32 cellular contexts compared by ENCODE assay signal in the genomic region with DNA sequence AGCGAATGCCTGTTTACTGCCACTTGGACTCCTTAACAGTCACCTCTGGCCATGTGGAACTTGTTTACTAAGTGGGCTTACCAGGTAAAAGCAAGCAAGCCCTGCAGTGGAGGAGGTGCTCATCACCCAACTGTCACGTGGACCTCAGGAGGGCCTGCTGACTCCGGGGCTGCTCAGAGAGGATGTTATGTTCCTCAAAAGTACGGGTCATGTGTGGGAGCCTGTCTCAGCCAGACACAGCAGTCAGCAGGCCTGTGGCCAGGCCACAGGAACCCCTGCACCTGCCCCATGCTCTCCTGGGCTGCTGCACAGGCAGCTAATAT. TPM values are rescaled to one million over a fixed set of nuclear protein-coding genes. Genes with fewer than 3 reads are reported as not detected.
DNase-seq lines count a peak whose midpoint lies in the region; ATAC-seq and TF ChIP-seq lines count a peak whose summit lies in the region.
"Had no signal": no experiment of that assay in that cellular context is flagged by ENCODE, and none has a peak within 500 bp of the region (broad histone marks: within the 10 kb centered on the region; RNA-seq: fewer than 3 reads in every experiment).

No MANE protein-coding gene starts in this region.

- no peaks in the 10 kb centered on the region for H3K36me3 ChIP-seq in thyroid gland
- H3K36me3 ChIP-seq: sigmoid colon, thoracic aorta had no signal

- intact Hi-C loops in thyroid gland (cut with DNase I): no loop called here

- no peak overlapping the region for H3K4me3 Mint-ChIP-seq in memory B cell
- H3K4me3 Mint-ChIP-seq in activated T-cell treated with anti-CD3 and anti-CD28 coated beads, Interleukin-2, amount 50 U/mL, for 72 hours: no peak overlapping the region
- H3K4me3 Mint-ChIP-seq: activated CD4-positive, alpha-beta memory T cell treated with anti-CD3 and anti-CD28 coated beads, Interleukin-2, amount 10 ng/mL, durations not matched to agents 7 days and 5 days; activated naive CD8-positive, alpha-beta T cell; effector memory CD8-positive, alpha-beta T cell; neural crest cell had no signal

- peaks cover 10% of the 10 kb centered on the region for H3K4me1 Mint-ChIP-seq in memory B cell
- H3K4me1 Mint-ChIP-seq in activated T-cell treated with anti-CD3 and anti-CD28 coated beads, Interleukin-2, amount 50 U/mL, for 72 hours (ENCODE audit: low read depth): no peaks in the 10 kb centered on the region

- H3K27ac Mint-ChIP-seq in memory B cell: no peak overlapping the region
- H3K27ac Mint-ChIP-seq in activated T-cell treated with anti-CD3 and anti-CD28 coated beads, Interleukin-2, amount 50 U/mL, for 72 hours: no peak overlapping the region
- H3K27ac Mint-ChIP-seq: activated CD4-positive, alpha-beta memory T cell treated with anti-CD3 and anti-CD28 coated beads, Interleukin-2, amount 10 ng/mL, durations not matched to agents 7 days and 5 days; activated naive CD8-positive, alpha-beta T cell had no signal

- DNase-seq in DMS153 (lab: John Stamatoyannopoulos, UW) (peak; percentile 42), DMS153 treated with DMSO at 0.1 percent for 48 hours (lab: John Stamatoyannopoulos, UW; ENCODE audit: unreplicated experiment) (no peak), SK-MEL-5 (ENCODE audit: low read depth, low spot score) (peak; percentile 24), memory B cell (ENCODE audit: low spot score in 2 of 2) (no peak), thyroid gland (peak; percentile 91 to 93)
- DNase-seq in activated naive CD4-positive, alpha-beta T cell treated with anti-CD3 and anti-CD28 coated beads, Interleukin-2, amount 50 U/mL, for 16 hours: no peak
- DNase-seq in activated T-cell treated with anti-CD3 and anti-CD28 coated beads, Interleukin-2, amount 50 U/mL, for 72 hours: no peak
- DNase-seq: activated CD4-positive, alpha-beta memory T cell treated with anti-CD3 and anti-CD28 coated beads, Interleukin-2, amount 10 ng/mL, durations not matched to agents 7 days and 5 days; activated CD4-positive, alpha-beta T cell treated with anti-CD3 and anti-CD28 coated beads for 1 hour; effector memory CD8-positive, alpha-beta T cell; HCEC 1CT; KBM-7; kidney; NCI-H187; NCI-H226; NCI-H748 treated with DMSO at 0.1 percent for 48 hours; OCI-M1; sigmoid colon; stimulated activated naive CD4-positive, alpha-beta T cell treated with Interleukin-2 at 50 U/mL for 16 hours had no signal

- H3K9me3 Mint-ChIP-seq in memory B cell: no peaks in the 10 kb centered on the region
- no peaks in the 10 kb centered on the region for H3K9me3 Mint-ChIP-seq in activated T-cell treated with anti-CD3 and anti-CD28 coated beads, Interleukin-2, amount 50 U/mL, for 72 hours
- H3K9me3 Mint-ChIP-seq: activated CD4-positive, alpha-beta memory T cell treated with anti-CD3 and anti-CD28 coated beads, Interleukin-2, amount 10 ng/mL, durations not matched to agents 7 days and 5 days; effector memory CD8-positive, alpha-beta T cell; neural crest cell had no signal

- no peaks in the 10 kb centered on the region for H3K27me3 ChIP-seq in thyroid gland
- H3K27me3 ChIP-seq: sigmoid colon had no signal

- TF ChIP-seq CTCF in thyroid gland (IDR thresholded peaks at IDR 0.05): no peak

- no peaks in the 10 kb centered on the region for H3K9me3 ChIP-seq in thyroid gland
- H3K9me3 ChIP-seq: sigmoid colon, thoracic aorta had no signal

- ATAC-seq in memory B cell (ENCODE audit: low read depth) (peak; percentile 72), GM18867 (IDR thresholded peaks at IDR 0.05; ENCODE audit: unreplicated experiment) (no peak)
- no peak for ATAC-seq in activated T-cell treated with anti-CD3 and anti-CD28 coated beads, Interleukin-2, amount 50 U/mL, for 72 hours (replicated peaks in 1 of 2)
- ATAC-seq: effector memory CD8-positive, alpha-beta T cell had no signal

- no peak for TF ChIP-seq POLR2A in thyroid gland (IDR thresholded peaks at IDR 0.05)

- no peaks in the 10 kb centered on the region for H3K4me1 ChIP-seq in thyroid gland
- H3K4me1 ChIP-seq: sigmoid colon had no signal

- WGBS in thyroid gland, 2 donors: 16 to 33% methylated on average over 3 of the region's 4 CpGs

- in situ Hi-C loops in SK-MEL-5 (cut with HindIII; ENCODE audit: low pct_unique_long_range_greater_than_20kb, low sequenced_read_pairs): no loop called here

- no peaks in the 10 kb centered on the region for H3K36me3 Mint-ChIP-seq in memory B cell
- no peaks in the 10 kb centered on the region for H3K36me3 Mint-ChIP-seq in activated T-cell treated with anti-CD3 and anti-CD28 coated beads, Interleukin-2, amount 50 U/mL, for 72 hours (ENCODE audit: insufficient read depth in 2 of 2)
- H3K36me3 Mint-ChIP-seq: activated naive CD8-positive, alpha-beta T cell had no signal

- peaks cover 4% of the 10 kb centered on the region for H3K27me3 Mint-ChIP-seq in memory B cell
- peaks cover 7% of the 10 kb centered on the region for H3K27me3 Mint-ChIP-seq in activated T-cell treated with anti-CD3 and anti-CD28 coated beads, Interleukin-2, amount 50 U/mL, for 72 hours (ENCODE audit: low read depth)

- H3K27ac ChIP-seq in thyroid gland: peak overlapping the region in 2 of 3 donors; percentile 18 to 37
- H3K27ac ChIP-seq: 22Rv1, coronary artery, sigmoid colon, thoracic aorta had no signal

- no peak overlapping the region for H3K4me3 ChIP-seq in thyroid gland (replicated peaks in 1 of 3)
- H3K4me3 ChIP-seq: coronary artery, sigmoid colon, thoracic aorta had no signal

RNA-seq across cellular contexts. Expression of a gene that starts 36.2 kb away (rescaled TPM):
- not detected in 2 replicates for total RNA-seq in SK-MEL-5 (2014; rRNA removed; shearing (Covaris generic))
- polyA plus RNA-seq in SK-MEL-5 (2015; cell fraction: cytosol; rRNA removed): not detected in 2 replicates
- polyA plus RNA-seq in SK-MEL-5 (2015; cell fraction: nucleus; rRNA removed): not detected in 2 replicates
- under 1 TPM in 1 of 4 donors, not detected in 3; 0.08 TPM for total RNA-seq in thyroid gland
- total RNA-seq in activated T-cell treated with anti-CD3 and anti-CD28 coated beads, Interleukin-2, amount 50 U/mL, for 72 hours: not detected
- total RNA-seq: activated CD4-positive, alpha-beta memory T cell treated with anti-CD3 and anti-CD28 coated beads, Interleukin-2, amount 10 ng/mL, durations not matched to agents 7 days and 5 days; fibroblast of villous mesenchyme; G401; HT1080; kidney; lung microvascular endothelial cell; posterior vena cava; T-helper 2 cell treated with Interferon-gamma antibody and Interleukin-4, amounts not matched to agents 100 ng/mL and 5 ng/mL, for 36 hours; thoracic aorta had no signal
- polyA plus RNA-seq: esophagus had no signal

RNA-seq across cellular contexts. Expression of a gene that starts 45.1 kb away (rescaled TPM):
- total RNA-seq in SK-MEL-5 (2014; rRNA removed; shearing (Covaris generic)): 2.9 and 4.0 TPM in 2 replicates
- 3.1 and 3.7 TPM in 2 replicates for polyA plus RNA-seq in SK-MEL-5 (2015; cell fraction: cytosol; rRNA removed)
- 16.5 and 24.5 TPM in 2 replicates for polyA plus RNA-seq in SK-MEL-5 (2015; cell fraction: nucleus; rRNA removed)
- total RNA-seq in thyroid gland: 10 to 100 TPM; 15.6 to 24.3 (median 22.5) TPM
- 1 to 10 TPM in 1 of 2 donors, under 1 TPM in 1; 0.63 to 1.7 TPM for total RNA-seq in activated T-cell treated with anti-CD3 and anti-CD28 coated beads, Interleukin-2, amount 50 U/mL, for 72 hours
- total RNA-seq: T-helper 2 cell treated with Interferon-gamma antibody and Interleukin-4, amounts not matched to agents 100 ng/mL and 5 ng/mL, for 36 hours had no signal

Comparison
In these comparisons a context has a peak if more than half of its experiments do, and no peak if none do; other contexts are left out.
1. DNase-seq: peak in DMS153 (single experiment), SK-MEL-5 (single experiment) and thyroid gland (2 of 2); none in DMS153 treated with DMSO at 0.1 percent for 48 hours (single experiment), memory B cell (0 of 2), activated naive CD4-positive, alpha-beta T cell treated with anti-CD3 and anti-CD28 coated beads, Interleukin-2, amount 50 U/mL, for 16 hours (single experiment) and activated T-cell treated with anti-CD3 and anti-CD28 coated beads, Interleukin-2, amount 50 U/mL, for 72 hours (0 of 2).